ENCODE assay signal across 8 cellular contexts in the genomic region with DNA sequence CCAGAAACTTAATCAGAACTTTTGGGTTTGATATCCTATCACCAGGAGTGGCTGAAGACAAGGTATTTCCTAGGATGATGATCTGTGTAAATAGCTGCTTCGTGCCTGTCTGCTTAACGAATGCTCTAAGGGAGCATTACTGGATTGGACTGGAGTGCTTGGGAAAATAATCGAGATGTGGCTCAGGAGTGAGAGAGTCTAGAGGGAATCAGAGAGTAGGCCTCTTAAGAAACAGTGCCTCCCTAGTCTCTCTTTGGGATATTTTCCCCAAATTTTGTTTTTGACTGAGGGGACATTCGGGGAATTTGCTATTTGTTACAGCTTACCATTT. TPM values are rescaled to one million over a fixed set of nuclear protein-coding genes. Genes with fewer than 3 reads are reported as not detected.
DNase-seq lines count a peak whose midpoint lies in the region; ATAC-seq and TF ChIP-seq lines count a peak whose summit lies in the region.

No MANE protein-coding gene starts in this region.

- H3K27ac ChIP-seq in adipose tissue (ENCODE audit: low read depth, low read length) (peak overlapping the region; percentile 19), skin epidermis (peak overlapping the region in 20 of 21 experiments; percentile 63 to 93 (median 85))

- no peaks in the 10 kb centered on the region for H3K9me3 Mint-ChIP-seq in immature natural killer cell

- WGBS in adipose tissue, 3 donors: 53 to 69% (median 59%) methylated on average over 4 of the region's 4 CpGs

- ATAC-seq in GM18861 (IDR thresholded peaks at IDR 0.05; ENCODE audit: unreplicated experiment) (no peak), HG03442 (IDR thresholded peaks at IDR 0.05; ENCODE audit: unreplicated experiment) (no peak)

- peak overlapping the region; percentile 89 to 100 (median 94) for H3K4me3 Mint-ChIP-seq in immature natural killer cell

- no peak for DNase-seq in GM12865 (ENCODE audit: low read depth)
- DNase-seq in immature natural killer cell: no peak
- DNase-seq in iPS-NIHi7 (ENCODE audit: extremely low spot score): no peak
- DNase-seq in GM10266 (ENCODE audit: extremely low spot score): no peak

- H3K4me3 ChIP-seq in GM12865 (ENCODE audit: low read depth, low read length): peak overlapping the region; percentile 57
- H3K4me3 ChIP-seq in skin epidermis: peak overlapping the region; percentile 1 to 68 (median 56)

- peaks cover 3 to 4% (median 4%) of the 10 kb centered on the region in 3 donors for H3K36me3 Mint-ChIP-seq in immature natural killer cell

- TF ChIP-seq CTCF in GM12865 (IDR thresholded peaks at IDR 0.05; ENCODE audit: insufficient read depth, low read depth, low read length, missing control alignments) (no peak), GM10266 (IDR thresholded peaks at IDR 0.05; ENCODE audit: control insufficient read depth, insufficient read depth, low read depth, missing control alignments) (no peak)

- H3K4me1 Mint-ChIP-seq in immature natural killer cell: peaks cover 56 to 79% of the 10 kb centered on the region in 2 donors

- peaks cover 0 to 5% (median 4%) of the 10 kb centered on the region in 3 donors for H3K27me3 Mint-ChIP-seq in immature natural killer cell (ENCODE audit: low read depth in 3 of 3)

- H3K27ac Mint-ChIP-seq in immature natural killer cell: peak overlapping the region in 5 of 6 donors; percentile 46 to 96 (median 60)

RNA-seq across cellular contexts. Expression of a gene that starts 2.5 kb away (rescaled TPM):
- polyA plus RNA-seq in adipose tissue: 1 to 10 TPM; 1.8 to 8.7 (median 5.4) TPM
- polyA plus RNA-seq in immature natural killer cell: 1 to 10 TPM in 2 of 3 donors, under 1 TPM in 1; 0.26 to 4.5 (median 1.1) TPM

RNA-seq across cellular contexts. Expression of a gene that starts 49.2 kb away (rescaled TPM):
- polyA plus RNA-seq in adipose tissue: 10 to 100 TPM in 2 of 3 donors, 1 to 10 TPM in 1; 5.8 to 39.5 (median 13.3) TPM
- 10 to 100 TPM; 11.4 to 30.7 (median 20.9) TPM for polyA plus RNA-seq in immature natural killer cell

RNA-seq across cellular contexts. Expression of a gene that starts 49.3 kb away (rescaled TPM):
- 1 to 10 TPM; 2.4 to 6.1 (median 3.6) TPM for polyA plus RNA-seq in adipose tissue
- 1 to 10 TPM in 2 of 3 donors, not detected in 1; 1.2 to 2.7 TPM for polyA plus RNA-seq in immature natural killer cell
